In the genomic region with DNA sequence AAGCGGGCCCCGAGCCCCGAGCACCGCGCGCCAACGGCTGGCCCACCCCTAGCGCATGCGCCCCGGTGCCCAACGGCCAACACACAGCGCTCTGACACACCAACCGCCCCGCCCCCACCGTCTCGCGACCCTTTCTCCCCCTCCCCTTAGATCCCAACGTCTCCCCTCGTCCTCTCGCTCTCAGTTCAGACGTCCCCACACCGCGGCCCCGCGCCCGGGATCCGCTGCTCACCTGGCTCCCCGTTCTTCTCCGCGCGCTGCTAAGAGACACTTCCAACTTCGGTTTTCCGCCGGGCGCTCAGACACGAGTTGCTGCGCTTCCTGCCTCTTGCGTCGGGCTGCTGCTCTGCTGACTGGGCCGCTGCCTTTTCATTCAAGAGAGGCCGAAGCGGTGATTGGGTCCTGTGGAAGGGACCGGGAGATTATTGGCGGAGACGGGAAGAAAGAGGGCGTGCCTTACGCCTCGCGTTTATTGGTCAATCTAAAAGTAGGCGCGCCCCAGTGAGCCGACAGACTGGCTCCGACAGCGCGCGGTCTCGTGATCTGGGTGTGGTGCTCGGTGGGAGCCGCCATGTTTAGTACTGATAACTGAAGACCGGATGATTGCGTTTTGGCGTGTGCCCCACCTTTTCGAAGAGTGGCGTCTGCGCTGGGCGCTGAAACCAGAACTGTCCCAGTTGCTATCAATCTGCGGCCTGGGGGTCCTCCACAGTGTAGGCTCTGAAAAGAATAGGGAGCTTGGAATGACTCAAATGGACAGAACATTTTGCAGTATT, we compare ENCODE assay signal across 1 cellular context.
TF ChIP-seq lines count a peak whose summit lies in the region.

A gene (minus strand): TSS at position 304 of the 776 bp plus-strand sequence. CDS start 6,121 bp downstream, outside the sequence.

TF ChIP-seq in H1, 55 proteins besides CTCF, POLR2A, EP300 and RAD21 (continued from another document):
- TF ChIP-seq, protein P1, sequence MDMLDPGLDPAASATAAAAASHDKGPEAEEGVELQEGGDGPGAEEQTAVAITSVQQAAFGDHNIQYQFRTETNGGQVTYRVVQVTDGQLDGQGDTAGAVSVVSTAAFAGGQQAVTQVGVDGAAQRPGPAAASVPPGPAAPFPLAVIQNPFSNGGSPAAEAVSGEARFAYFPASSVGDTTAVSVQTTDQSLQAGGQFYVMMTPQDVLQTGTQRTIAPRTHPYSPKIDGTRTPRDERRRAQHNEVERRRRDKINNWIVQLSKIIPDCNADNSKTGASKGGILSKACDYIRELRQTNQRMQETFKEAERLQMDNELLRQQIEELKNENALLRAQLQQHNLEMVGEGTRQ (IDR thresholded peaks at IDR 0.05; ENCODE audit: low read length) = peak; percentile 53; the same call in 1 of the 2 replicates
- TF ChIP-seq KDM4A (IDR thresholded peaks at IDR 0.05; ENCODE audit: low read depth, low read length, severe bottlenecking) (peak; percentile 27), CBX8 (IDR thresholded peaks at IDR 0.05; ENCODE audit: borderline replicate concordance, low read depth, low read length) (no peak), ZNF274 (IDR thresholded peaks at IDR 0.05; ENCODE audit: borderline replicate concordance, extremely low read depth, low read length) (no peak), EZH2 (IDR thresholded peaks at IDR 0.05; ENCODE audit: low read depth, low read length, severe bottlenecking) (no peak), ASH2L (IDR thresholded peaks at IDR 0.05; ENCODE audit: low read length) (peak; percentile 67), GABPA (IDR thresholded peaks at IDR 0.05; ENCODE audit: borderline replicate concordance, insufficient read depth, low read length) (0 out of 2 replicates have a peak, but pooled peaks have one; percentile 20), CREB1 (IDR thresholded peaks at IDR 0.05) (peak; percentile 56), TAF7 (optimal IDR thresholded peaks at IDR 0.05; ENCODE audit: borderline replicate concordance, low read depth, low read length) (peak; percentile 51), TAF1 (IDR thresholded peaks at IDR 0.05; ENCODE audit: low read depth, low read length) (peak; percentile 81), CHD2 (IDR thresholded peaks at IDR 0.05; ENCODE audit: low read length) (peak; percentile 92), TEAD4 (IDR thresholded peaks at IDR 0.05; ENCODE audit: low read depth, low read length) (no peak), TBP (IDR thresholded peaks at IDR 0.05; ENCODE audit: low read depth, low read length) (peak; percentile 81), SIN3A (conservative IDR thresholded peaks at IDR 0.05 in 1 of 2, IDR thresholded peaks at IDR 0.05 in 1 of 2; ENCODE audit: low read depth in 1 of 2, low read length in 2 of 2) (peak; percentile 73 to 80; a peak in 2 of 4 replicates), POLR2AphosphoS5 (IDR thresholded peaks at IDR 0.05; ENCODE audit: low read depth, low read length) (peak; percentile 77), RBBP5 (IDR thresholded peaks at IDR 0.05; ENCODE audit: borderline replicate concordance, low read depth, low read length) (no peak), BCL11A (IDR thresholded peaks at IDR 0.05; ENCODE audit: low read depth in 2 of 2, low read length in 2 of 2) (no peak), SP1 (IDR thresholded peaks at IDR 0.05; ENCODE audit: low read depth, low read length) (peak; percentile 98), PHF8 (conservative IDR thresholded peaks at IDR 0.05; ENCODE audit: low read depth, low read length) (peak; percentile 87)
- TF ChIP-seq, protein P2, sequence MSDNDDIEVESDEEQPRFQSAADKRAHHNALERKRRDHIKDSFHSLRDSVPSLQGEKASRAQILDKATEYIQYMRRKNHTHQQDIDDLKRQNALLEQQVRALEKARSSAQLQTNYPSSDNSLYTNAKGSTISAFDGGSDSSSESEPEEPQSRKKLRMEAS (IDR thresholded peaks at IDR 0.05) = peak; percentile 85
